13 cellular contexts compared by ENCODE assay signal in genomic region chr5:142296914-142297417, GRCh38. TPM values are rescaled to one million over a fixed set of nuclear protein-coding genes. Genes with fewer than 3 reads are reported as not detected.
A peak's percentile ranks its signal among the peaks of the same experiment; 100 is the strongest.
DNase-seq lines count a peak whose midpoint lies in the region; ATAC-seq and TF ChIP-seq lines count a peak whose summit lies in the region.
"Had no signal": no experiment of that assay in that cellular context is flagged by ENCODE, and none has a peak within 500 bp of the region (broad histone marks: within the 10 kb centered on the region; RNA-seq: fewer than 3 reads in every experiment).

No MANE protein-coding gene starts in this region.

- 53 to 58% (median 56%) methylated on average over 7 of the region's 7 CpGs for WGBS in adrenal gland, 4 donors
- WGBS in heart left ventricle, 4 donors: 19 to 28% (median 21%) methylated on average over 7 of the region's 7 CpGs
- 59 to 60% (median 59%) methylated on average over 7 of the region's 7 CpGs for WGBS in psoas muscle, 3 donors

- CTCF ChIA-PET in T-cell (lab: Charles Lee): no interaction called here

- intact Hi-C loops in adrenal gland (cut with DNase I): no loop called here
- intact Hi-C loops in heart left ventricle (cut with DNase I): loop anchor here in 1 of 10 donors (2.0 kb wide), 1 partner anchor 20 kb away; no protein-coding TSS in a partner anchor
- intact Hi-C loops in psoas muscle (cut with DNase I): no loop called here

- H3K27me3 ChIP-seq in adrenal gland (no peaks in the 10 kb centered on the region), heart left ventricle (no peaks in the 10 kb centered on the region), psoas muscle (ENCODE audit: insufficient read depth in 3 of 3, low read length in 2 of 3) (peaks cover 0 to 2% (median 0%) of the 10 kb centered on the region in 3 donors)

- ATAC-seq in heart left ventricle (peak; percentile 58 to 84 (median 74)), psoas muscle (no peak), T-cell (replicated peaks in 1 of 4) (no peak)

- peaks cover 4 to 20% of the 10 kb centered on the region in 2 donors for H3K4me1 ChIP-seq in adrenal gland (replicated peaks in 1 of 2)
- peaks cover 4 to 51% (median 30%) of the 10 kb centered on the region in 12 donors for H3K4me1 ChIP-seq in heart left ventricle
- H3K4me1 ChIP-seq in psoas muscle: no peaks in the 10 kb centered on the region

- H3K4me3 ChIP-seq in adrenal gland (no peak overlapping the region), heart left ventricle (no peak overlapping the region), psoas muscle (no peak overlapping the region)

- H3K36me3 ChIP-seq in adrenal gland (replicated peaks in 1 of 2): no peaks in the 10 kb centered on the region
- no peaks in the 10 kb centered on the region for H3K36me3 ChIP-seq in heart left ventricle
- H3K36me3 ChIP-seq in psoas muscle (ENCODE audit: insufficient read depth in 1 of 2, low read depth in 1 of 2): no peaks in the 10 kb centered on the region
- H3K36me3 ChIP-seq: neutrophil had no signal

- H3K9me3 ChIP-seq in adrenal gland (replicated peaks in 1 of 3) (no peaks in the 10 kb centered on the region), heart left ventricle (no peaks in the 10 kb centered on the region), psoas muscle (no peaks in the 10 kb centered on the region)
- H3K9me3 ChIP-seq: neutrophil had no signal

- TF ChIP-seq CTCF in adrenal gland (IDR thresholded peaks at IDR 0.05) (no peak), heart left ventricle (IDR thresholded peaks at IDR 0.05) (no peak), psoas muscle (IDR thresholded peaks at IDR 0.05) (no peak)

- peak overlapping the region in 3 of 5 donors; percentile 1 to 69 (median 35) for H3K27ac ChIP-seq in adrenal gland
- peak overlapping the region in 10 of 12 donors; percentile 2 to 76 (median 57) for H3K27ac ChIP-seq in heart left ventricle
- peak overlapping the region; percentile 21 for H3K27ac ChIP-seq in psoas muscle
- H3K27ac ChIP-seq: neutrophil had no signal

- H3K27ac Mint-ChIP-seq in T-cell: no peak overlapping the region

- peak; percentile 53 for DNase-seq in ELR (ENCODE audit: low read depth)
- peak in 4 of 7 donors; percentile 17 to 72 (median 44) for DNase-seq in adrenal gland
- peak in 4 of 5 donors; percentile 50 to 82 (median 64) for DNase-seq in heart left ventricle
- DNase-seq in psoas muscle: no peak
- no peak for DNase-seq in T-cell
- no peak for DNase-seq in middle frontal gyrus (ENCODE audit: extremely low spot score, low spot score)
- DNase-seq in stimulated activated CD4-positive, alpha-beta T cell treated with anti-CD3 and anti-CD28 coated beads, Interleukin-4, amount 100 ng/mL, for 24 hours: no peak
- DNase-seq in SIG-M5 treated with dmso at 0.1 percent for 504 hours (lab: John Stamatoyannopoulos, UW; ENCODE audit: unreplicated experiment): no peak
- DNase-seq: activated CD4-positive, alpha-beta T cell treated with anti-CD3 and anti-CD28 coated beads, Interleukin-2, amount 50 U/mL, for 4 hours; DMS153; glutamatergic neuron; SIG-M5 had no signal

- peaks cover 2 to 4% of the 10 kb centered on the region in 2 donors for H3K27me3 Mint-ChIP-seq in T-cell

- no peaks in the 10 kb centered on the region for H3K36me3 Mint-ChIP-seq in T-cell

- TF ChIP-seq POLR2A in adrenal gland (IDR thresholded peaks at IDR 0.05): no peak
- TF ChIP-seq POLR2A in heart left ventricle (IDR thresholded peaks at IDR 0.05): no peak

- no peaks in the 10 kb centered on the region for H3K9me3 Mint-ChIP-seq in T-cell

- no peak overlapping the region for H3K4me3 Mint-ChIP-seq in T-cell

- H3K4me1 Mint-ChIP-seq in T-cell: peaks cover 0 to 5% (median 2%) of the 10 kb centered on the region in 3 donors

- POLR2A ChIA-PET in T-cell (lab: Charles Lee): interaction anchor here in 1 of 2 donors (0.6 kb wide), 1 partner anchor 648 kb away, joined by 3 read pairs; no protein-coding TSS in a partner anchor

RNA-seq across cellular contexts. Expression of gene SPRY4, which starts 27.9 kb away (rescaled TPM):
- 10 to 100 TPM; 23.8 to 66.1 (median 37.8) TPM for total RNA-seq in adrenal gland
- 10 to 100 TPM; 17.8 to 23.8 (median 18.4) TPM for polyA plus RNA-seq in adrenal gland
- total RNA-seq in heart left ventricle: 10 to 100 TPM in 5 of 9 donors, 1 to 10 TPM in 4; 4.5 to 21.3 (median 13.8) TPM
- polyA plus RNA-seq in heart left ventricle: 1 to 10 TPM; 4.5 to 7.2 TPM
- total RNA-seq in psoas muscle: 1 to 10 TPM; 5.3 to 6.3 (median 5.9) TPM
- 1 to 10 TPM; 1.0 to 8.0 (median 2.4) TPM for polyA plus RNA-seq in psoas muscle
- total RNA-seq in T-cell: under 1 TPM in 4 of 5 donors, not detected in 1; 0.10 to 0.57 (median 0.28) TPM

Comparison
In these comparisons a context has a peak if more than half of its experiments do, and no peak if none do; other contexts are left out.
1. DNase-seq: peak in ELR (single experiment), adrenal gland (4 of 7) and heart left ventricle (4 of 5); none in psoas muscle (0 of 2), T-cell (0 of 34), middle frontal gyrus (single experiment), stimulated activated CD4-positive, alpha-beta T cell treated with anti-CD3 and anti-CD28 coated beads, Interleukin-4, amount 100 ng/mL, for 24 hours (single experiment) and SIG-M5 treated with dmso at 0.1 percent for 504 hours (single experiment).
2. ATAC-seq: peak in heart left ventricle (4 of 4); none in psoas muscle (0 of 4) and T-cell (0 of 4).
3. Peak in every context shown above with its lines, with median percentiles within 50 percentile points of each other: H3K27ac ChIP-seq.